13 cellular contexts compared by ENCODE assay signal in the genomic region with DNA sequence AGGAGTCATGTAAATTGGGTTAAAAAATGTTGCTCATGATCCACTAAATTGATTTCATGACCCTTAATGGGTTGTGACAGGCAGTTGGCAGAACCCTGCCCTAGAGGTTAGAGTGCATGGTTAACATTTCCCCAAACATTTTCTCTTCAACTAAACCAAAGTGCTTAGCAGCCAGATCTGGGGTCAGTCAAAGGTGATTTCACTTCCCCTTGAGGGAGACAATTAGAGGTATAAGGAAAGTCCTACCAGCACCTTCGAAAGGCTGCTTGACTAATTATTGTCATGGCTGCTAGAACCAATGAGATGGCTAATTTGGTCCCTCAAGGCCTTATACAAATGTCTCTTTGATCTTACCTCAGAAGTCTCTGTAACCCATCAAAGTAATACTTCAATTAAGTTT. TPM values are rescaled to one million over a fixed set of nuclear protein-coding genes. Genes with fewer than 3 reads are reported as not detected.
A peak's percentile ranks its signal among the peaks of the same experiment; 100 is the strongest.
DNase-seq lines count a peak whose midpoint lies in the region; ATAC-seq and TF ChIP-seq lines count a peak whose summit lies in the region.
"Had no signal": no experiment of that assay in that cellular context is flagged by ENCODE, and none has a peak within 500 bp of the region (broad histone marks: within the 10 kb centered on the region; RNA-seq: fewer than 3 reads in every experiment).

No MANE protein-coding gene starts in this region.

- no peak overlapping the region for H3K4me3 Mint-ChIP-seq in chondrocyte (ENCODE audit: unreplicated experiment)
- no peak overlapping the region for H3K4me3 Mint-ChIP-seq in CD4-positive, alpha-beta T cell

- no peaks in the 10 kb centered on the region for H3K9me3 ChIP-seq in CD4-positive, alpha-beta T cell (ENCODE audit: control insufficient read depth, low read length)
- H3K9me3 ChIP-seq: ovary, tibial nerve had no signal

- no peaks in the 10 kb centered on the region for H3K36me3 Mint-ChIP-seq in chondrocyte (ENCODE audit: low read depth)
- H3K36me3 Mint-ChIP-seq in CD4-positive, alpha-beta T cell (ENCODE audit: low read depth) = no peaks in the 10 kb centered on the region

- peaks cover 3% of the 10 kb centered on the region for H3K9me3 Mint-ChIP-seq in chondrocyte (ENCODE audit: low read depth)
- H3K9me3 Mint-ChIP-seq in CD4-positive, alpha-beta T cell = no peaks in the 10 kb centered on the region

- no peak overlapping the region for H3K27ac ChIP-seq in brain microvascular endothelial cell
- no peak overlapping the region for H3K27ac ChIP-seq in CD4-positive, alpha-beta T cell (ENCODE audit: low read depth, low read length)
- H3K27ac ChIP-seq: ovary, SK-N-MC, tibial nerve had no signal

- H3K36me3 ChIP-seq in brain microvascular endothelial cell (replicated peaks) = no peaks in the 10 kb centered on the region
- H3K36me3 ChIP-seq: ovary, tibial nerve had no signal

- in situ Hi-C loops in brain microvascular endothelial cell (cut with HindIII; ENCODE audit: low pct_ligation_motif_present, low sequenced_read_pairs) = no loop called here

- no peak overlapping the region for H3K27ac Mint-ChIP-seq in chondrocyte (ENCODE audit: unreplicated experiment)
- H3K27ac Mint-ChIP-seq in CD4-positive, alpha-beta T cell = no peak overlapping the region

- H3K4me1 Mint-ChIP-seq in chondrocyte (ENCODE audit: low read depth) = no peaks in the 10 kb centered on the region
- no peaks in the 10 kb centered on the region for H3K4me1 Mint-ChIP-seq in CD4-positive, alpha-beta T cell (ENCODE audit: low read depth)

- H3K27me3 ChIP-seq in brain microvascular endothelial cell (replicated peaks) = no peaks in the 10 kb centered on the region
- H3K27me3 ChIP-seq in CD4-positive, alpha-beta T cell (ENCODE audit: control insufficient read depth, insufficient read depth, low read length) = no peaks in the 10 kb centered on the region
- H3K27me3 ChIP-seq: ovary had no signal

- no peaks in the 10 kb centered on the region for H3K27me3 Mint-ChIP-seq in chondrocyte (ENCODE audit: low read depth)
- H3K27me3 Mint-ChIP-seq in CD4-positive, alpha-beta T cell = peaks cover 2% of the 10 kb centered on the region

- intact Hi-C loops in CD4-positive, alpha-beta T cell (cut with DNase I, micrococcal nuclease) = loop anchor here (2.0 to 10.0 kb wide), 2 partner anchors 27 to 45 kb away; no protein-coding TSS in a partner anchor

- peak; percentile 75 for DNase-seq in MV-4-11 (lab: John Stamatoyannopoulos, UW)
- no peak for DNase-seq in chondrocyte (ENCODE audit: low spot score)
- no peak for DNase-seq in brain microvascular endothelial cell
- DNase-seq in cerebellar cortex (ENCODE audit: low spot score) = no peak
- DNase-seq in CD4-positive, alpha-beta T cell = no peak
- DNase-seq: activated CD8-positive, alpha-beta memory T cell treated with anti-CD3 and anti-CD28 coated beads for 24 hours; ovary had no signal

- H3K4me3 ChIP-seq in brain microvascular endothelial cell (ENCODE audit: low read depth, low read length) = no peak overlapping the region
- H3K4me3 ChIP-seq: ovary, SK-N-MC, tibial nerve had no signal

- TF ChIP-seq CTCF in chondrocyte (IDR thresholded peaks at IDR 0.05) (no peak), brain microvascular endothelial cell (IDR thresholded peaks at IDR 0.05; ENCODE audit: low read depth, low read length, missing control alignments) (no peak)
- no peak for TF ChIP-seq CTCF in CD4-positive, alpha-beta T cell (IDR thresholded peaks at IDR 0.05)

- CTCF ChIA-PET in CD4-positive, alpha-beta T cell (lab: Charles Lee) = no interaction called here

- ATAC-seq in GM18502 (IDR thresholded peaks at IDR 0.05; ENCODE audit: poor library complexity, unreplicated experiment) (peak; percentile 87), GM21360 (IDR thresholded peaks at IDR 0.05; ENCODE audit: unreplicated experiment) (peak; percentile 75), HG02981 (IDR thresholded peaks at IDR 0.05; ENCODE audit: unreplicated experiment) (peak; percentile 94)
- ATAC-seq in CD4-positive, alpha-beta T cell (ENCODE audit: poor library complexity) = no peak
- ATAC-seq: esophagus mucosa had no signal

- POLR2A ChIA-PET in CD4-positive, alpha-beta T cell (lab: Charles Lee) = no interaction called here

RNA-seq across cellular contexts. Expression of a gene that starts 30.9 kb away (rescaled TPM):
- 5.8 to 7.7 TPM (median 6.0 TPM) in 3 replicates for total RNA-seq in chondrocyte
- total RNA-seq in CD4-positive, alpha-beta T cell = 10 to 100 TPM; 26.7 to 30.5 TPM
